In genomic region chr13:99282264-99283231, GRCh38 we compare ENCODE assay signal across 8 cellular contexts. TPM values are rescaled to one million over a fixed set of nuclear protein-coding genes. Genes with fewer than 3 reads are reported as not detected.
DNase-seq lines count a peak whose midpoint lies in the region; ATAC-seq and TF ChIP-seq lines count a peak whose summit lies in the region.

No MANE protein-coding gene starts in this region.

- no peaks in the 10 kb centered on the region for H3K9me2 ChIP-seq in hepatocyte (replicated peaks; ENCODE audit: insufficient read depth)

- H3K36me3 ChIP-seq in GM06990 (ENCODE audit: control insufficient read depth, insufficient read depth, low read length) (no peaks in the 10 kb centered on the region), hepatocyte (replicated peaks; ENCODE audit: insufficient read depth, low read depth) (no peaks in the 10 kb centered on the region)

- H3K27me3 ChIP-seq in GM06990 (replicated peaks; ENCODE audit: control insufficient read depth, insufficient read depth, low read length) (no peaks in the 10 kb centered on the region), hepatocyte (no peaks in the 10 kb centered on the region)

- H3K9me3 ChIP-seq in hepatocyte (ENCODE audit: low read depth): no peaks in the 10 kb centered on the region

- TF ChIP-seq CTCF in GM06990 (IDR thresholded peaks at IDR 0.05; ENCODE audit: insufficient read depth, low read length, poor library complexity, severe bottlenecking) (no peak), hepatocyte (IDR thresholded peaks at IDR 0.05; ENCODE audit: poor library complexity) (no peak)

- no peaks in the 10 kb centered on the region for H3K79me2 ChIP-seq in hepatocyte

- H2AFZ ChIP-seq in hepatocyte: no peak overlapping the region

- DNase-seq in GM06990 (ENCODE audit: extremely low read depth, insufficient read length) (peak; percentile 76), hepatocyte (ENCODE audit: low spot score) (no peak), UCSD-AML1 (lab: John Stamatoyannopoulos, UW; ENCODE audit: unreplicated experiment) (no peak), NCI-H146 treated with DMSO at 0.1 percent for 48 hours (lab: John Stamatoyannopoulos, UW; ENCODE audit: unreplicated experiment) (no peak), NCI-H446 (lab: John Stamatoyannopoulos, UW) (no peak), NCI-H128 (lab: John Stamatoyannopoulos, UW; ENCODE audit: unreplicated experiment) (no peak)

- ATAC-seq in GM21390 (IDR thresholded peaks at IDR 0.05; ENCODE audit: unreplicated experiment) (peak; percentile 67), HG03571 (IDR thresholded peaks at IDR 0.05; ENCODE audit: unreplicated experiment) (peak; percentile 62)

- H3K4me1 ChIP-seq in hepatocyte (ENCODE audit: insufficient read depth): peaks cover 14% of the 10 kb centered on the region

- no peak overlapping the region for H3K4me2 ChIP-seq in hepatocyte

- peak overlapping the region; percentile 18; the same call in 1 of the 2 replicates for H3K4me3 ChIP-seq in GM06990 (replicated peaks; ENCODE audit: low read depth, low read length)
- H3K4me3 ChIP-seq in hepatocyte: no peak overlapping the region

- peak overlapping the region; percentile 4 for H3K27ac ChIP-seq in hepatocyte

- H4K20me1 ChIP-seq in hepatocyte (ENCODE audit: insufficient read depth, poor library complexity, severe bottlenecking): no peaks in the 10 kb centered on the region

- WGBS in hepatocyte (ENCODE audit: low lambda C conversion rate, missing lambda C conversion rate): 68% methylated on average over 1 of the region's 1 CpG

RNA-seq across cellular contexts. Expression of gene GPR18, which starts 24.4 kb away (rescaled TPM):
- total RNA-seq in hepatocyte: not detected in 2 replicates
- polyA plus RNA-seq in hepatocyte: 0.35 TPM in 1 of 2 replicates, not detected in the other

RNA-seq across cellular contexts. Expression of gene GPR183, which starts 24.7 kb away (rescaled TPM):
- 5.2 and 5.3 TPM in 2 replicates for total RNA-seq in hepatocyte
- polyA plus RNA-seq in hepatocyte: 1.4 and 3.0 TPM in 2 replicates
